Comparison of ENCODE assay signal across 35 cellular contexts in the genomic region with DNA sequence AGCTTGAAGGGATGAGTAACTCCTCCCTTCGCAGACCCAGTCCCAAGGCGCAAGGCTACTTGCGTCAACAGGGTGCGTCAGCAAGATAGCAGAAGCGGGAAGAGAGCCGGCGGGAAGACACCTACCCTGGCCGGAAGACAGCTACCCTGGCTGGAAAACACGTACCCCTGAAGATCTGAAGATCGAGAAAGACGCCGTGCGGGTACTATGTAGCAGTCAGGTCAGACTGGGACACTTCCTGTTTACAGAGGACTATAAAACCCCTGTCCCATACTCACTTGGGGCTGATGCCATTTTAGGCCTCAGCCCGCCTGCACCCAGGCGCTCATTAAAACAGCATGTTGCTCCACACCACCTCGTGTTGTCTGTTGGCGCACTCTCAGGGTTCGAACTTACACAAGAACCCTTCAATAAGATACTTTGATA.
"Had no signal": no experiment of that assay in that cellular context is flagged by ENCODE, and none has a peak within 500 bp of the region (broad histone marks: within the 10 kb centered on the region; RNA-seq: fewer than 3 reads in every experiment).

No MANE protein-coding gene starts in this region.

- DNase-seq: activated B cell treated with CpG ODN at 0.5 μM for 24 hours; activated CD4-positive, alpha-beta memory T cell treated with anti-CD3 and anti-CD28 coated beads for 36 hours; activated CD4-positive, alpha-beta T cell treated with anti-CD3 and anti-CD28 coated beads for 4 hours; activated CD4-positive, alpha-beta T cell treated with anti-CD3 and anti-CD28 coated beads, Interleukin-2, amount 50 U/mL, for 1 hour; activated CD4-positive, CD25-positive, alpha-beta regulatory T cell treated with anti-CD3 and anti-CD28 coated beads, Interleukin-2, amount 50 U/mL, for 72 hours; activated CD8-positive, alpha-beta memory T cell treated with anti-CD3 and anti-CD28 coated beads, Interleukin-2, amount 50 U/mL, for 4 hours; activated effector memory CD4-positive, alpha-beta T cell treated with Interleukin-2 at 50 U/mL for 16 hours; activated naive CD4-positive, alpha-beta T cell treated with anti-CD3 and anti-CD28 coated beads, Interleukin-2, amount 10 ng/mL, durations not matched to agents 7 days and 5 days; activated naive CD8-positive, alpha-beta T cell treated with anti-CD3 and anti-CD28 coated beads, Interleukin-2, amount 50 U/mL, for 24 hours; activated T-cell treated with anti-CD3 and anti-CD28 coated beads, Interleukin-2, amount 50 U/mL, for 48 hours; anterior cingulate cortex; caudate nucleus; cerebellar nuclear complex; Kasumi-1; KG1; MG63; NCI-H1048; NCI-H1105 treated with DMSO at 0.1 percent for 48 hours; NCI-H1436; NCI-H1694; NCI-H1930; NCI-H2081 treated with DMSO at 0.1 percent for 48 hours; NCI-H510A; NCI-H526; NCI-H748 treated with DMSO at 0.1 percent for 48 hours; PC-9; Right ventricle myocardium superior; SW 1271; T-helper 1 cell; T-helper 2 cell; T-helper 9 cell had no signal

- H3K36me3 Mint-ChIP-seq: brain had no signal

- H3K4me2 ChIP-seq: PC-9 had no signal

- H3K27ac ChIP-seq: PC-9 had no signal

- H3K27me3 ChIP-seq: MG63 had no signal

- ATAC-seq: activated naive CD8-positive, alpha-beta T cell treated with anti-CD3 and anti-CD28 coated beads, Interleukin-2, amount 50 U/mL, for 24 hours had no signal

- FAIRE-seq: bronchial epithelial cell, RCC 7860 had no signal

- H3K4me3 ChIP-seq: MG63, PC-9 had no signal

- H3K27ac Mint-ChIP-seq: activated B cell treated with CpG ODN at 0.5 μM for 24 hours; activated CD4-positive, alpha-beta memory T cell treated with anti-CD3 and anti-CD28 coated beads for 36 hours; activated naive CD4-positive, alpha-beta T cell treated with anti-CD3 and anti-CD28 coated beads, Interleukin-2, amount 10 ng/mL, durations not matched to agents 7 days and 5 days; activated naive CD8-positive, alpha-beta T cell; activated naive CD8-positive, alpha-beta T cell treated with anti-CD3 and anti-CD28 coated beads, Interleukin-2, amount 50 U/mL, for 24 hours; brain had no signal

- H3K27me3 Mint-ChIP-seq: activated B cell treated with CpG ODN at 0.5 μM for 24 hours; activated CD4-positive, alpha-beta memory T cell treated with anti-CD3 and anti-CD28 coated beads for 36 hours; activated naive CD4-positive, alpha-beta T cell treated with anti-CD3 and anti-CD28 coated beads, Interleukin-2, amount 10 ng/mL, durations not matched to agents 7 days and 5 days; activated naive CD8-positive, alpha-beta T cell; activated naive CD8-positive, alpha-beta T cell treated with anti-CD3 and anti-CD28 coated beads, Interleukin-2, amount 50 U/mL, for 24 hours; brain had no signal

- H2AFZ ChIP-seq: PC-9 had no signal

- H3K4me3 Mint-ChIP-seq: activated B cell treated with CpG ODN at 0.5 μM for 24 hours; activated CD4-positive, alpha-beta memory T cell treated with anti-CD3 and anti-CD28 coated beads for 36 hours; activated naive CD4-positive, alpha-beta T cell treated with anti-CD3 and anti-CD28 coated beads, Interleukin-2, amount 10 ng/mL, durations not matched to agents 7 days and 5 days; activated naive CD8-positive, alpha-beta T cell; activated naive CD8-positive, alpha-beta T cell treated with anti-CD3 and anti-CD28 coated beads, Interleukin-2, amount 50 U/mL, for 24 hours; brain had no signal

- H3K36me3 ChIP-seq: MG63 had no signal

- H3K4me1 Mint-ChIP-seq: activated B cell treated with CpG ODN at 0.5 μM for 24 hours; activated naive CD4-positive, alpha-beta T cell treated with anti-CD3 and anti-CD28 coated beads, Interleukin-2, amount 10 ng/mL, durations not matched to agents 7 days and 5 days; activated naive CD8-positive, alpha-beta T cell treated with anti-CD3 and anti-CD28 coated beads, Interleukin-2, amount 50 U/mL, for 24 hours; brain had no signal

- H3K9me3 ChIP-seq: MG63 had no signal

- H3K9me3 Mint-ChIP-seq: activated B cell treated with CpG ODN at 0.5 μM for 24 hours; activated CD4-positive, alpha-beta memory T cell treated with anti-CD3 and anti-CD28 coated beads for 36 hours; activated naive CD4-positive, alpha-beta T cell treated with anti-CD3 and anti-CD28 coated beads, Interleukin-2, amount 10 ng/mL, durations not matched to agents 7 days and 5 days; activated naive CD8-positive, alpha-beta T cell treated with anti-CD3 and anti-CD28 coated beads, Interleukin-2, amount 50 U/mL, for 24 hours; brain had no signal
